Comparison of ENCODE assay signal across 15 cellular contexts in the genomic region with DNA sequence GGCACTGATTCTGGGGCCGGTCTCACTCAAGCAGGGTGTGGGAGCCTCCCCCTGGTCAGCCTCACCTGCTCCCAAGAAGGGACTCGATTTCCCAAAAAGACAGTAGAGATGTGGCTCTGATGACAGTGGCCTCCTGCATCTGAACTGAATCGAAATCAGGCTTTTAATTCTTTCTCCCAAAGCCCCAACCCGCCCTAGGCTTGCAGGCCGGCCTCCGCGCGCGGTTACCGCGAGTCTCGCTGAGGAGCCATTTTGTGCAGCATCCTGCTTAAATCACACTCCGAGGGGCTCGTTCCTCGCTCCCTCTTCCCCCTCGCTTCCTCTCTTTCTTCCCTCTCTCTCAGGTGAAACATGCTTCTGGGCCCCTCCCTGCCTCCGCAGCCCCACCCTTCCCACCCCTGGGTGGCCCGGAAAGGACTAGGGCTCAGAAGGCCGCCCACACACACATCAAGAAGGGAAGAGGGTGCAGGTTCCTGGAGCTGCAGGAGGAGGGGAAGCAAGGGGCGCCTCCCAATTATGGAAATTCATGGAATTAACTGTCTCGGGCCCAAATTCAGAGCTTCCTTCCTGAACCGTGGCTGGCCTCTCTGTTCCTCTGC.
"Had no signal": no experiment of that assay in that cellular context is flagged by ENCODE, and none has a peak within 500 bp of the region (broad histone marks: within the 10 kb centered on the region; RNA-seq: fewer than 3 reads in every experiment).

No MANE protein-coding gene starts in this region.

- H3K27ac ChIP-seq: esophagus squamous epithelium, gastroesophageal sphincter, pancreas, thyroid gland, upper lobe of left lung, uterus had no signal

- H3K9me3 ChIP-seq: esophagus squamous epithelium, gastroesophageal sphincter, pancreas, thyroid gland, upper lobe of left lung, uterus had no signal

- DNase-seq: effector memory CD8-positive, alpha-beta T cell; esophagus squamous epithelium; foreskin fibroblast; mammary epithelial cell; naive thymus-derived CD4-positive, alpha-beta T cell; right cardiac atrium; small intestine; stimulated activated CD4-positive, alpha-beta T cell treated with anti-CD3 and anti-CD28 coated beads, Interleukin-12 subunit alpha, Interleukin-12 subunit beta, amount 100 ng/mL, for 4 hours; stimulated activated naive CD4-positive, alpha-beta T cell treated with Interleukin-2 at 50 U/mL for 16 hours; thyroid gland; uterus had no signal

- FAIRE-seq: islet of Langerhans, pancreas, small intestine had no signal

- H3K4me3 ChIP-seq: esophagus squamous epithelium, gastroesophageal sphincter, pancreas, thyroid gland, upper lobe of left lung, uterus had no signal

- ATAC-seq: effector memory CD8-positive, alpha-beta T cell; gastroesophageal sphincter; naive thymus-derived CD4-positive, alpha-beta T cell; pancreas; right cardiac atrium had no signal

- H3K36me3 ChIP-seq: esophagus squamous epithelium, gastroesophageal sphincter, pancreas, thyroid gland, upper lobe of left lung, uterus had no signal
